In genomic region chr5:165014439-165014838, GRCh38 we compare ENCODE assay signal across 23 cellular contexts.
"Had no signal": no experiment of that assay in that cellular context is flagged by ENCODE, and none has a peak within 500 bp of the region (broad histone marks: within the 10 kb centered on the region; RNA-seq: fewer than 3 reads in every experiment).

No MANE protein-coding gene starts in this region.

- H3K4me1 ChIP-seq: esophagus squamous epithelium, gastroesophageal sphincter, parathyroid adenoma, thyroid gland had no signal

- H3K27me3 ChIP-seq: esophagus squamous epithelium, gastroesophageal sphincter, thyroid gland had no signal

- H3K36me3 ChIP-seq: esophagus squamous epithelium, gastroesophageal sphincter, thyroid gland had no signal

- H3K27ac ChIP-seq: esophagus squamous epithelium, gastroesophageal sphincter, parathyroid adenoma, thyroid gland had no signal

- ATAC-seq: activated T-cell treated with anti-CD3 and anti-CD28 coated beads, Interleukin-2, amount 50 U/mL, for 4 hours; gastroesophageal sphincter; left ventricle myocardium superior; right cardiac atrium had no signal

- H3K4me3 ChIP-seq: esophagus squamous epithelium, gastroesophageal sphincter, thyroid gland had no signal

- H3K9me3 ChIP-seq: esophagus squamous epithelium, gastroesophageal sphincter, thyroid gland had no signal

- DNase-seq: activated CD4-positive, alpha-beta T cell treated with anti-CD3 and anti-CD28 coated beads for 4 hours; activated CD4-positive, alpha-beta T cell treated with anti-CD3 and anti-CD28 coated beads, Interleukin-2, amount 50 U/mL, for 48 hours; activated CD4-positive, CD25-positive, alpha-beta regulatory T cell; activated CD8-positive, alpha-beta memory T cell treated with anti-CD3 and anti-CD28 coated beads, Interleukin-2, amount 50 U/mL, for 48 hours; activated naive CD4-positive, alpha-beta T cell treated with Interleukin-2 at 50 U/mL for 16 hours; activated naive CD8-positive, alpha-beta T cell treated with anti-CD3 and anti-CD28 coated beads, Interleukin-2, amount 10 ng/mL, durations not matched to agents 7 days and 5 days; activated T-cell treated with anti-CD3 and anti-CD28 coated beads, Interleukin-2, amount 50 U/mL, for 4 hours; amygdala; cortex of kidney; endodermal cell; esophagus squamous epithelium; head of caudate nucleus; hypothalamus; left ventricle myocardium superior; midbrain; nephron progenitor cell; nucleus accumbens; right cardiac atrium; stimulated activated CD4-positive, alpha-beta T cell treated with anti-CD3 and anti-CD28 coated beads, Interleukin-4, amount 100 ng/mL, for 4 hours; substantia nigra; thyroid gland had no signal
